Comparison of ENCODE assay signal across 22 cellular contexts in the genomic region with DNA sequence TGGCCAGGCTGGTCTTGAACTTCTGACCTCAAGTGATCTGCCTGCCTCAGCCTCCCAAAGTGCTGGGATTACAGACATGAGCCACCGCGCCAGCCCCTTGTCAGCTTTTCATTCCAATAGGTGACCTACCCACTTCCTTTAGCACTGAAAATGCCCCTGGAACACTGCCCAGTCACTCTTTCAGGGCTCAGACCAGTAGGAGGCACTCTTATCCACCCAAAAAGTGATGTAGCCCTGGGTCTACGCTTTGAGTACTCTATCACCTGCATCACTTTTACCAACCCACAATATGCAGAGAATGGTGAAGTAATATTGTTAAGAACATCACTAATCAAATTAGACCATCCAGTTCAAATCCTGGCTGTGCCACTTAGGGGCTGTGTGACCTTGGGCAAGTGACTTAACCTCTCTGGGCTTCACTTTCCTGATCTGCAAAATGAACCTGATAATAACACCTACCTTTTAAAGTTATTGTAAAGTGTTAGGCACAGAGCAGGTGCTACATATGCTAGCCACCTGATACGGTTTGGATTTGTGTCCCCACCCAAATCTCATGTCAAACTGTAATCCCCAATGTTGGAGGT. TPM values are rescaled to one million over a fixed set of nuclear protein-coding genes. Genes with fewer than 3 reads are reported as not detected.
"Had no signal": no experiment of that assay in that cellular context is flagged by ENCODE, and none has a peak within 500 bp of the region (broad histone marks: within the 10 kb centered on the region; RNA-seq: fewer than 3 reads in every experiment).

No MANE protein-coding gene starts in this region.

- H3K9ac ChIP-seq: neural progenitor cell had no signal

- H3K36me3 ChIP-seq: gastrocnemius medialis, heart left ventricle, neural progenitor cell, ovary, suprapubic skin, transverse colon, uterus had no signal

- H2AFZ ChIP-seq: neural progenitor cell had no signal

- H3K27me3 Mint-ChIP-seq: activated CD4-positive, alpha-beta T cell treated with anti-CD3 and anti-CD28 coated beads, Interleukin-2, amount 10 ng/mL, durations not matched to agents 24 days and 14 days had no signal

- H3K4me3 ChIP-seq: body of pancreas, gastrocnemius medialis, heart left ventricle, mucosa of descending colon, neural progenitor cell, ovary, psoas muscle, skin epidermis, suprapubic skin, transverse colon, uterus had no signal

- H3K4me2 ChIP-seq: neural progenitor cell had no signal

- DNase-seq: activated CD4-positive, alpha-beta T cell treated with anti-CD3 and anti-CD28 coated beads, Interleukin-2, amount 10 ng/mL, durations not matched to agents 24 days and 14 days; activated CD8-positive, alpha-beta T cell treated with anti-CD3 and anti-CD28 coated beads for 36 hours; activated naive CD4-positive, alpha-beta T cell treated with anti-CD3 and anti-CD28 coated beads for 36 hours; activated T-cell treated with anti-CD3 and anti-CD28 coated beads, Interleukin-2, amount 50 U/mL, for 4 hours; body of pancreas; central memory CD4-positive, alpha-beta T cell; gastrocnemius medialis; heart left ventricle; left ventricle myocardium superior; mucosa of descending colon; naive thymus-derived CD4-positive, alpha-beta T cell; ovary; psoas muscle; right cardiac atrium; stimulated activated CD4-positive, alpha-beta T cell treated with anti-CD3 and anti-CD28 coated beads, Interleukin-4, amount 100 ng/mL, for 1 hour; stimulated activated naive CD8-positive, alpha-beta T cell treated with anti-CD3 and anti-CD28 coated beads, Interleukin-15, amount 100 ng/mL, for 72 hours; T-helper 9 cell; transverse colon; uterus had no signal

- H3K9me3 ChIP-seq: body of pancreas, gastrocnemius medialis, mucosa of descending colon, ovary, psoas muscle, suprapubic skin, transverse colon, uterus had no signal

- H3K27ac Mint-ChIP-seq: activated CD4-positive, alpha-beta T cell treated with anti-CD3 and anti-CD28 coated beads, Interleukin-2, amount 10 ng/mL, durations not matched to agents 24 days and 14 days; activated CD8-positive, alpha-beta T cell treated with anti-CD3 and anti-CD28 coated beads for 36 hours; activated naive CD4-positive, alpha-beta T cell treated with anti-CD3 and anti-CD28 coated beads for 36 hours; naive thymus-derived CD4-positive, alpha-beta T cell; neural progenitor cell; stimulated activated naive CD8-positive, alpha-beta T cell treated with anti-CD3 and anti-CD28 coated beads, Interleukin-15, amount 100 ng/mL, for 72 hours had no signal

- H3K4me1 Mint-ChIP-seq: activated CD4-positive, alpha-beta T cell treated with anti-CD3 and anti-CD28 coated beads, Interleukin-2, amount 10 ng/mL, durations not matched to agents 24 days and 14 days had no signal

- H3K9me3 Mint-ChIP-seq: activated T-cell treated with anti-CD3 and anti-CD28 coated beads, Interleukin-2, amount 50 U/mL, for 4 hours; neural progenitor cell had no signal

- H3K4me3 Mint-ChIP-seq: activated CD4-positive, alpha-beta T cell treated with anti-CD3 and anti-CD28 coated beads, Interleukin-2, amount 10 ng/mL, durations not matched to agents 24 days and 14 days; activated CD8-positive, alpha-beta T cell treated with anti-CD3 and anti-CD28 coated beads for 36 hours; activated naive CD4-positive, alpha-beta T cell treated with anti-CD3 and anti-CD28 coated beads for 36 hours; activated T-cell treated with anti-CD3 and anti-CD28 coated beads, Interleukin-2, amount 50 U/mL, for 4 hours; naive thymus-derived CD4-positive, alpha-beta T cell; neural progenitor cell; stimulated activated naive CD8-positive, alpha-beta T cell treated with anti-CD3 and anti-CD28 coated beads, Interleukin-15, amount 100 ng/mL, for 72 hours had no signal

- H3K4me1 ChIP-seq: body of pancreas, gastrocnemius medialis, psoas muscle, transverse colon, uterus had no signal

- H3K36me3 Mint-ChIP-seq: neural progenitor cell had no signal

- H3K27me3 ChIP-seq: body of pancreas, gastrocnemius medialis, neural progenitor cell, ovary, suprapubic skin, transverse colon, uterus had no signal

- H3K27ac ChIP-seq: body of pancreas, gastrocnemius medialis, heart left ventricle, neural progenitor cell, ovary, psoas muscle, skin epidermis, suprapubic skin, transverse colon, uterus had no signal

RNA-seq across cellular contexts. Expression of gene CALN1, which starts 5.2 kb away (rescaled TPM):
- total RNA-seq: activated CD4-positive, alpha-beta T cell treated with anti-CD3 and anti-CD28 coated beads, Interleukin-2, amount 10 ng/mL, durations not matched to agents 24 days and 14 days; gastrocnemius medialis; heart left ventricle; left ventricle myocardium superior; mucosa of descending colon; right cardiac atrium; transverse colon had no signal
- polyA plus RNA-seq: heart left ventricle; naive thymus-derived CD4-positive, alpha-beta T cell; right cardiac atrium had no signal
